In the genomic region with DNA sequence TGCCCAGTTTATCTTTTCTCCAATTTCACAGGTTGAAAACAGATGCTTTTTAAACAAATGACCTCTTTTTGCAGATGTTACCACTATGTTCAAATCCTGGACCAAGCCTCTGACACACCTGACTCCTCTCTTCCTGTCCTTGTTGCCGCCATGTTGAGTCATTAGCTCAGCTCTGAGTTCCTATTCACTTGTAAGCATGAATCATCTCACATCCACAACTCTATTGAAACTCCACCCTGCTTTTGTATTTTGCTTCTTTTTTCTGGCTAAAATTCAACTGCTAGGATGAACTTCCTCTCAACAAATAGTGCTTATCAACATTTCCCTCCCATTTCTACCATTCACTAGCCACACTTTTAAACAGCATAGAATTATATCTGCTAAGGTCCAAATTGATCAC, we compare ENCODE assay signal across 8 cellular contexts. TPM values are rescaled to one million over a fixed set of nuclear protein-coding genes. Genes with fewer than 3 reads are reported as not detected.
DNase-seq lines count a peak whose midpoint lies in the region; ATAC-seq and TF ChIP-seq lines count a peak whose summit lies in the region.

No MANE protein-coding gene starts in this region.

- peak overlapping the region; percentile 90 for H3K4me2 ChIP-seq in skeletal muscle satellite cell (ENCODE audit: low read length)

- H3K36me3 ChIP-seq in skeletal muscle satellite cell (ENCODE audit: insufficient read depth, low read length) = peaks cover 22% of the 10 kb centered on the region

- DNase-seq in activated gamma-delta T cell treated with Interleukin-2 at 50 U/mL for 16 hours (peak; percentile 30), activated gamma-delta T cell (lab: John Stamatoyannopoulos, UW) (no peak), fibroblast of mammary gland (ENCODE audit: low read depth) (peak; percentile 92), mesenteric fat pad (ENCODE audit: low spot score) (no peak)
- DNase-seq in activated CD4-positive, alpha-beta T cell treated with anti-CD3 and anti-CD28 coated beads, Interleukin-2, amount 50 U/mL, for 4 hours = peak; percentile 31 to 45

- ATAC-seq in HG03432 (IDR thresholded peaks at IDR 0.05; ENCODE audit: unreplicated experiment) = no peak
- no peak for ATAC-seq in HG03354 (IDR thresholded peaks at IDR 0.05; ENCODE audit: poor library complexity, severe bottlenecking, unreplicated experiment)

- no peak overlapping the region for H3K4me3 ChIP-seq in fibroblast of mammary gland (ENCODE audit: control insufficient read depth, low read depth, low read length)
- H3K4me3 ChIP-seq in skeletal muscle satellite cell (ENCODE audit: low read length) = peak overlapping the region; percentile 91

- no peaks in the 10 kb centered on the region for H3K27me3 ChIP-seq in skeletal muscle satellite cell (ENCODE audit: control insufficient read depth, insufficient read depth, low read length)

- H3K9me3 ChIP-seq in skeletal muscle satellite cell (replicated peaks; ENCODE audit: low read length) = no peaks in the 10 kb centered on the region

- H3K9ac ChIP-seq in skeletal muscle satellite cell (ENCODE audit: low read depth, low read length) = peak overlapping the region; percentile 42

- peaks cover 38% of the 10 kb centered on the region for H3K4me1 ChIP-seq in skeletal muscle satellite cell (ENCODE audit: control insufficient read depth, insufficient read depth, low read length)

- no peak for TF ChIP-seq CTCF in fibroblast of mammary gland (conservative IDR thresholded peaks at IDR 0.05; ENCODE audit: control insufficient read depth, insufficient read depth, low read depth, low read length)

RNA-seq across cellular contexts. Expression of gene JOSD1, which starts 4.1 kb away (rescaled TPM):
- total RNA-seq in skeletal muscle satellite cell (2012; rRNA removed) = 38.8 and 43.0 TPM in 2 replicates
- total RNA-seq in mesenteric fat pad = 53.8 TPM

RNA-seq across cellular contexts. Expression of gene GTPBP1, which starts 9.1 kb away (rescaled TPM):
- 19.4 and 21.0 TPM in 2 replicates for total RNA-seq in skeletal muscle satellite cell (2012; rRNA removed)
- 40.4 TPM for total RNA-seq in mesenteric fat pad

RNA-seq across cellular contexts. Expression of gene TOMM22, which starts 14.8 kb away (rescaled TPM):
- total RNA-seq in skeletal muscle satellite cell (2012; rRNA removed) = 101 and 106 TPM in 2 replicates
- total RNA-seq in mesenteric fat pad = 71.1 TPM

RNA-seq across cellular contexts. Expression of gene CBY1, which starts 40.2 kb away (rescaled TPM):
- 11.1 and 16.0 TPM in 2 replicates for total RNA-seq in skeletal muscle satellite cell (2012; rRNA removed)
- 18.9 TPM for total RNA-seq in mesenteric fat pad

RNA-seq across cellular contexts. Expression of gene FAM227A, which starts 40.4 kb away (rescaled TPM):
- 1.3 and 3.9 TPM in 2 replicates for total RNA-seq in skeletal muscle satellite cell (2012; rRNA removed)
- total RNA-seq in mesenteric fat pad = 0.22 TPM

Comparison
In these comparisons a context has a peak if more than half of its experiments do, and no peak if none do; other contexts are left out.
1. DNase-seq: peak in activated gamma-delta T cell treated with Interleukin-2 at 50 U/mL for 16 hours (single experiment), activated CD4-positive, alpha-beta T cell treated with anti-CD3 and anti-CD28 coated beads, Interleukin-2, amount 50 U/mL, for 4 hours (2 of 2) and fibroblast of mammary gland (single experiment); none in activated gamma-delta T cell (single experiment) and mesenteric fat pad (single experiment).